ENCODE assay signal across 12 cellular contexts in genomic region chr2:39523308-39524044, GRCh38.
DNase-seq lines count a peak whose midpoint lies in the region; ATAC-seq, FAIRE-seq and TF ChIP-seq lines count a peak whose summit lies in the region.
"Had no signal": no experiment of that assay in that cellular context is flagged by ENCODE, and none has a peak within 500 bp of the region (broad histone marks: within the 10 kb centered on the region; RNA-seq: fewer than 3 reads in every experiment).

No MANE protein-coding gene starts in this region.

- peaks cover 17% of the 10 kb centered on the region for H3K9me3 ChIP-seq in A549

- peaks cover 35% of the 10 kb centered on the region for H3K4me1 ChIP-seq in A549
- H3K4me1 ChIP-seq: parathyroid adenoma had no signal

- TF ChIP-seq RAD21 in A549 (conservative IDR thresholded peaks at IDR 0.05 in 1 of 2, IDR thresholded peaks at IDR 0.05 in 1 of 2), result no peak

- WGBS in A549 (ENCODE audit: missing lambda C conversion rate), result 22% methylated on average over 2 of the region's 2 CpGs

- intact Hi-C loops in left ventricle myocardium superior (cut with micrococcal nuclease), result no loop called here

- H3K4me3 ChIP-seq in A549, result no peak overlapping the region

- no peak for TF ChIP-seq CTCF in A549 (IDR thresholded peaks at IDR 0.05)

- FAIRE-seq in A549 (lab: Jason Lieb, UNC) (peak; percentile 51), GM12892 (lab: Jason Lieb, UNC) (no peak)

- CTCF ChIA-PET in A549 (lab: Yijun Ruan, JAX), result interaction anchor here (0.9 to 3.8 kb wide), 7 partner anchors 8 to 207 kb away, joined by 3 to 21 read pairs (median 4); no protein-coding TSS in a partner anchor

- POLR2A ChIA-PET in A549 (lab: Yijun Ruan, JAX), result interaction anchor here (1.2 kb wide), 1 partner anchor 32 kb away, joined by 3 read pairs; no protein-coding TSS in a partner anchor

- H3K27ac ChIP-seq in A549, result peak overlapping the region; percentile 78 to 79
- H3K27ac ChIP-seq: C4-2B, parathyroid adenoma had no signal

- ATAC-seq in A549 (peak; percentile 83 to 93), left ventricle myocardium superior (peak; percentile 59)
- ATAC-seq: activated CD8-positive, alpha-beta memory T cell treated with anti-CD3 and anti-CD28 coated beads, Interleukin-2, amount 10 ng/mL, durations not matched to agents 7 days and 5 days had no signal

- DNase-seq in A549 (ENCODE audit: low read depth in 1 of 2, low spot score in 1 of 2), result peak; percentile 63 to 71
- DNase-seq in HS-27A (ENCODE audit: low read depth), result peak; percentile 78
- peak; percentile 99 for DNase-seq in amniotic epithelial cell (ENCODE audit: low read depth)
- no peak for DNase-seq in left ventricle myocardium superior
- no peak for DNase-seq in HK-2 (ENCODE audit: unreplicated experiment)
- no peak for DNase-seq in midbrain (lab: John Stamatoyannopoulos, UW)
- no peak for DNase-seq in GM12892 (ENCODE audit: insufficient read length)
- no peak for DNase-seq in AML-193 (lab: John Stamatoyannopoulos, UW)
- DNase-seq: activated CD8-positive, alpha-beta memory T cell treated with anti-CD3 and anti-CD28 coated beads, Interleukin-2, amount 10 ng/mL, durations not matched to agents 7 days and 5 days; NCI-H1436 treated with DMSO at 0.1 percent for 48 hours had no signal

- TF ChIP-seq POLR2A in A549 (IDR thresholded peaks at IDR 0.05; ENCODE audit: low read length) (no peak), GM12892 (IDR thresholded peaks at IDR 0.05; ENCODE audit: low read depth, low read length) (no peak)

- no peak for TF ChIP-seq EP300 in A549 (IDR thresholded peaks at IDR 0.05)

- peak overlapping the region; percentile 75 for H3K4me2 ChIP-seq in A549

TF ChIP-seq in A549, 52 proteins besides CTCF, POLR2A, EP300 and RAD21 (continues in another document):
- TF ChIP-seq MYC (IDR thresholded peaks at IDR 0.05; ENCODE audit: borderline replicate concordance, low read length), result no peak
- TF ChIP-seq CEBPB (IDR thresholded peaks at IDR 0.05), result peak in 1 of 2 experiments; percentile 28; a peak in 1 of 4 replicates
- no peak for TF ChIP-seq HOXB13 (CRISPR knock-in tag; IDR thresholded peaks at IDR 0.05; ENCODE audit: low read depth)
- no peak for TF ChIP-seq HDAC2 (IDR thresholded peaks at IDR 0.05)
- TF ChIP-seq HOXB5 (CRISPR knock-in tag; IDR thresholded peaks at IDR 0.05), result no peak
- TF ChIP-seq CHD2 (IDR thresholded peaks at IDR 0.05; ENCODE audit: low read length, partially characterized antibody), result no peak
- no peak for TF ChIP-seq CBX2 (IDR thresholded peaks at IDR 0.05; ENCODE audit: borderline replicate concordance, low read depth)
- no peak for TF ChIP-seq FOXS1 (CRISPR knock-in tag; IDR thresholded peaks at IDR 0.05)
- TF ChIP-seq ELK1 (IDR thresholded peaks at IDR 0.05; ENCODE audit: low read depth, low read length), result no peak
- no peak for TF ChIP-seq EHMT2 (IDR thresholded peaks at IDR 0.05; ENCODE audit: low read depth)
- peak in 1 of 2 experiments; percentile 37; a peak in 1 of 5 replicates for TF ChIP-seq JUN (IDR thresholded peaks at IDR 0.05)
- TF ChIP-seq ZFP36 (IDR thresholded peaks at IDR 0.05; ENCODE audit: borderline replicate concordance, partially characterized antibody), result no peak
- no peak for TF ChIP-seq USF2 (IDR thresholded peaks at IDR 0.05)
- TF ChIP-seq CBX8 (IDR thresholded peaks at IDR 0.05), result no peak
- no peak for TF ChIP-seq NFE2L2 (conservative IDR thresholded peaks at IDR 0.05; ENCODE audit: low read length)
- TF ChIP-seq ESRRA (IDR thresholded peaks at IDR 0.05; ENCODE audit: borderline replicate concordance, low read length), result no peak
- TF ChIP-seq REST (IDR thresholded peaks at IDR 0.05), result no peak
- TF ChIP-seq MAFK (IDR thresholded peaks at IDR 0.05; ENCODE audit: partially characterized antibody), result no peak
- TF ChIP-seq PBX3 (IDR thresholded peaks at IDR 0.05), result no peak
- TF ChIP-seq GATA3 (IDR thresholded peaks at IDR 0.05; ENCODE audit: borderline replicate concordance), result peak; percentile 43; the same call in 1 of the 2 replicates
- TF ChIP-seq HEYL (CRISPR knock-in tag; IDR thresholded peaks at IDR 0.05), result no peak
- TF ChIP-seq CHD4 (IDR thresholded peaks at IDR 0.05; ENCODE audit: borderline replicate concordance), result no peak
- no peak for TF ChIP-seq NR3C1 (IDR thresholded peaks at IDR 0.05)
- TF ChIP-seq TP53 (CRISPR knock-in tag; IDR thresholded peaks at IDR 0.05), result no peak
- TF ChIP-seq FOSL2 (IDR thresholded peaks at IDR 0.05), result no peak; the same call in 1 of the 2 replicates
- TF ChIP-seq FOSL2 (CRISPR knock-in tag; IDR thresholded peaks at IDR 0.05), result peak; percentile 78
- TF ChIP-seq BCL3 (IDR thresholded peaks at IDR 0.05), result no peak; the same call in 2 of the 3 replicates
- no peak for TF ChIP-seq ZNF302 (CRISPR knock-in tag; IDR thresholded peaks at IDR 0.05)
- TF ChIP-seq E2F6 (IDR thresholded peaks at IDR 0.05; ENCODE audit: borderline replicate concordance, low read depth), result no peak
- no peak for TF ChIP-seq RCOR1 (IDR thresholded peaks at IDR 0.05; ENCODE audit: low read depth, low read length)
- TF ChIP-seq MAZ (IDR thresholded peaks at IDR 0.05; ENCODE audit: borderline replicate concordance, low read depth, low read length), result no peak
- no peak for TF ChIP-seq RARB (CRISPR knock-in tag; IDR thresholded peaks at IDR 0.05)

Comparison
In these comparisons a context has a peak if more than half of its experiments do, and no peak if none do; other contexts are left out.
1. DNase-seq: peak in A549 (2 of 2), HS-27A (single experiment) and amniotic epithelial cell (single experiment); none in left ventricle myocardium superior (single experiment), HK-2 (single experiment), midbrain (single experiment), GM12892 (single experiment) and AML-193 (0 of 2).